In genomic region chr19:1855040-1855827, GRCh38 we compare ENCODE assay signal across 8 cellular contexts. TPM values are rescaled to one million over a fixed set of nuclear protein-coding genes. Genes with fewer than 3 reads are reported as not detected.
A peak's percentile ranks its signal among the peaks of the same experiment; 100 is the strongest.
DNase-seq lines count a peak whose midpoint lies in the region; ATAC-seq lines count a peak whose summit lies in the region.

No MANE protein-coding gene starts in this region.

- H3K36me3 ChIP-seq in ACC112 (ENCODE audit: insufficient read depth, low read length) (no peaks in the 10 kb centered on the region), urinary bladder (ENCODE audit: insufficient read depth) (no peaks in the 10 kb centered on the region)

- H3K27ac ChIP-seq in ACC112 (ENCODE audit: low read depth, low read length): peak overlapping the region; percentile 33; the same call in 1 of the 2 replicates
- H3K27ac ChIP-seq in urinary bladder (ENCODE audit: low read depth): peak overlapping the region; percentile 72

- intact Hi-C loops in Right ventricle myocardium inferior (cut with DNase I): no loop called here
- intact Hi-C loops in posterior cingulate gyrus (cut with DNase I): no loop called here

- peak overlapping the region; percentile 16; the same call in 1 of the 2 replicates for H3K4me3 ChIP-seq in ACC112 (ENCODE audit: low read depth, low read length)
- H3K4me3 ChIP-seq in urinary bladder (ENCODE audit: low read depth, low read length): no peak overlapping the region

- peaks cover 48% of the 10 kb centered on the region for H3K4me1 Mint-ChIP-seq in activated naive CD8-positive, alpha-beta T cell (ENCODE audit: low read depth)

- in situ Hi-C loops in SK-MEL-5 (cut with HindIII; ENCODE audit: low pct_unique_long_range_greater_than_20kb, low sequenced_read_pairs): no loop called here

- no peaks in the 10 kb centered on the region for H3K27me3 ChIP-seq in ACC112 (ENCODE audit: insufficient read depth, low read length)

- WGBS in urinary bladder: 14% methylated on average over 33 of the region's 33 CpGs

- peak overlapping the region; percentile 61 for H3K27ac Mint-ChIP-seq in activated naive CD8-positive, alpha-beta T cell

- peaks cover 70% of the 10 kb centered on the region for H3K79me2 ChIP-seq in ACC112 (ENCODE audit: control insufficient read depth, insufficient read depth, low read length, unreplicated experiment)

- no peaks in the 10 kb centered on the region for H3K27me3 Mint-ChIP-seq in activated naive CD8-positive, alpha-beta T cell

- peak overlapping the region; percentile 80 for H3K4me3 Mint-ChIP-seq in activated naive CD8-positive, alpha-beta T cell

- peak; percentile 83 for DNase-seq in SK-MEL-5 (ENCODE audit: low read depth, low spot score)
- DNase-seq in Right ventricle myocardium inferior (ENCODE audit: missing footprints): peak; percentile 98
- peak in 6 of 10 donors; percentile 45 to 95 (median 62) for DNase-seq in posterior cingulate gyrus

- no peaks in the 10 kb centered on the region for H3K36me3 Mint-ChIP-seq in activated naive CD8-positive, alpha-beta T cell

- no peak overlapping the region for H2AFZ ChIP-seq in ACC112 (ENCODE audit: low read length, unreplicated experiment)

- H3K4me1 ChIP-seq in ACC112 (ENCODE audit: control insufficient read depth, insufficient read depth, low read length, unreplicated experiment) (peaks cover 38% of the 10 kb centered on the region), urinary bladder (ENCODE audit: insufficient read depth) (peaks cover 3% of the 10 kb centered on the region)

- H3K9me3 Mint-ChIP-seq in activated naive CD8-positive, alpha-beta T cell (ENCODE audit: low read depth): no peaks in the 10 kb centered on the region

- ATAC-seq in GM18907 (IDR thresholded peaks at IDR 0.05; ENCODE audit: unreplicated experiment) (peak; percentile 54), HG03571 (IDR thresholded peaks at IDR 0.05; ENCODE audit: unreplicated experiment) (peak; percentile 38), Right ventricle myocardium inferior (peak; percentile 87)

RNA-seq across cellular contexts. Expression of gene REXO1, which starts 7.0 kb away (rescaled TPM):
- 4.2 and 4.3 TPM in 2 replicates for total RNA-seq in SK-MEL-5 (2014; rRNA removed; shearing (Covaris generic))
- polyA plus RNA-seq in SK-MEL-5 (2015; cell fraction: cytosol; rRNA removed): 35.1 and 41.3 TPM in 2 replicates
- 40.0 and 92.3 TPM in 2 replicates for polyA plus RNA-seq in SK-MEL-5 (2015; cell fraction: nucleus; rRNA removed)
- total RNA-seq in Right ventricle myocardium inferior (17.8 TPM), urinary bladder (7.9 TPM)
- polyA plus RNA-seq in urinary bladder: 20.5 TPM

RNA-seq across cellular contexts. Expression of gene KLF16, which starts 8.1 kb away (rescaled TPM):
- 7.1 and 10.0 TPM in 2 replicates for total RNA-seq in SK-MEL-5 (2014; rRNA removed; shearing (Covaris generic))
- polyA plus RNA-seq in SK-MEL-5 (2015; cell fraction: cytosol; rRNA removed): 32.0 and 38.4 TPM in 2 replicates
- 14.7 and 16.9 TPM in 2 replicates for polyA plus RNA-seq in SK-MEL-5 (2015; cell fraction: nucleus; rRNA removed)
- total RNA-seq in Right ventricle myocardium inferior (11.0 TPM), urinary bladder (3.6 TPM)
- 17.6 TPM for polyA plus RNA-seq in urinary bladder

RNA-seq across cellular contexts. Expression of gene ABHD17A, which starts 30.1 kb away (rescaled TPM):
- total RNA-seq in SK-MEL-5 (2014; rRNA removed; shearing (Covaris generic)): 48.0 and 49.7 TPM in 2 replicates
- 57.6 and 63.6 TPM in 2 replicates for polyA plus RNA-seq in SK-MEL-5 (2015; cell fraction: cytosol; rRNA removed)
- 148 and 178 TPM in 2 replicates for polyA plus RNA-seq in SK-MEL-5 (2015; cell fraction: nucleus; rRNA removed)
- total RNA-seq in Right ventricle myocardium inferior: 61.5 TPM
- 41.9 TPM for total RNA-seq in urinary bladder
- 99.7 TPM for polyA plus RNA-seq in urinary bladder

RNA-seq across cellular contexts. Expression of gene ATP8B3, which starts 43.2 kb away (rescaled TPM):
- total RNA-seq in SK-MEL-5 (2014; rRNA removed; shearing (Covaris generic)): 1.4 and 2.0 TPM in 2 replicates
- polyA plus RNA-seq in SK-MEL-5 (2015; cell fraction: cytosol; rRNA removed): 4.8 and 5.1 TPM in 2 replicates
- 2.8 and 4.2 TPM in 2 replicates for polyA plus RNA-seq in SK-MEL-5 (2015; cell fraction: nucleus; rRNA removed)
- total RNA-seq in Right ventricle myocardium inferior (0.68 TPM), urinary bladder (1.4 TPM)
- 1.6 TPM for polyA plus RNA-seq in urinary bladder

RNA-seq across cellular contexts. Expression of gene ADAT3, which starts 50.0 kb away (rescaled TPM):
- 2.6 and 3.0 TPM in 2 replicates for total RNA-seq in SK-MEL-5 (2014; rRNA removed; shearing (Covaris generic))
- polyA plus RNA-seq in SK-MEL-5 (2015; cell fraction: cytosol; rRNA removed): 2.9 and 4.5 TPM in 2 replicates
- 2.5 and 9.6 TPM in 2 replicates for polyA plus RNA-seq in SK-MEL-5 (2015; cell fraction: nucleus; rRNA removed)
- 1.6 TPM for total RNA-seq in Right ventricle myocardium inferior
- 1.4 TPM for total RNA-seq in urinary bladder
- polyA plus RNA-seq in urinary bladder: 4.3 TPM
